ENCODE assay signal across 9 cellular contexts in the genomic region with DNA sequence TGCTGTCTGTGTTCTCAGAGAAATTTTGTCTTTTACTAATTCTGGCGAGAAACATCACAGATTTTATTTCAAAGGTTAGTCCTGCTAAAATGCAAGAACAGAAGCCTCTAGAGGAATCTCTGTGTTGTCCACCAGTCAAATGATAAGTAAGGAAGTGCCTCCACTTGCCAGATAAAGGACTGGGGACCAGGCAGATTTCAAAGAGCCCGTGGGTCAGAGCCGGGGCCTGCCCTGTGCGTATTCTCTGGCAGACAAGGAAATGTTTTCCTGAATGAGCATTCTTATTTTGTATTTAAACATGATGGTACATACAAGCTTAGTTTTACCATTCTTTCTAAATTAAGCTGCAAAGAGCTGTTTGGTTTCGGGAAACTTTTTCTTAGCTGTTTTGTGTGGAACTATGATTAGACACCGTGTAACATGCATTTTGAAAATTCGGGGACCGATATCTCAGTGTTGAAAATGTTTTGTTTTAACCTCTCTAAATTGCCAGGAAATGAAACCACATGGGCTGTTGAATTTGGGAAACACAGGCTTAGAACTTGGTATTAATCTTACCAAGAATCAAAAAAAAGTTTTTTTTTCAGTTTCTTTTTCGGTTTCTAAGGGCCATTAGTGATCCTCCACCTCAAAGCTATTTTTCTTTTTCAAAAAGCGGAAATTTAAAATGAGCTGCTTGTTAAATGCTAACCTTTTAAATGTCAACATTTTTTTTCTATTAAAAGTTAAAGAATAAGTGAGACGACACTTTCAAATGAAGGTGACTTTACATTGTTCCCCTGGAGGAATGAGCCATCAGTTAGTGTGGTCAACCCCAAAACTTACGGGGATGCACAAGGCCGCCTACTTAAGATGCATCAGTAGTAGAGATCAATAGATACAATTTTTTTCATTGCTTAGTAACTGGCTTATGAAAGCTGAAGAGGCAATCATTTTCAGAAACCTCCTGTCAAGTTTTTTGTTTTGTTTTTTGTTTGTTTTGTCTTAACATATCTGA.
A peak's percentile ranks its signal among the peaks of the same experiment; 100 is the strongest.
DNase-seq lines count a peak whose midpoint lies in the region; ATAC-seq, FAIRE-seq and TF ChIP-seq lines count a peak whose summit lies in the region.
"Had no signal": no experiment of that assay in that cellular context is flagged by ENCODE, and none has a peak within 500 bp of the region (broad histone marks: within the 10 kb centered on the region; RNA-seq: fewer than 3 reads in every experiment).

No MANE protein-coding gene starts in this region.

- peak overlapping the region; percentile 89 for H3K27ac Mint-ChIP-seq in activated CD4-positive, alpha-beta T cell treated with anti-CD3 and anti-CD28 coated beads, Interleukin-2, amount 10 ng/mL, durations not matched to agents 24 days and 14 days

- H3K9me3 Mint-ChIP-seq in activated CD4-positive, alpha-beta T cell treated with anti-CD3 and anti-CD28 coated beads, Interleukin-2, amount 10 ng/mL, durations not matched to agents 24 days and 14 days, result no peaks in the 10 kb centered on the region

- TF ChIP-seq POLR2A in adrenal gland (IDR thresholded peaks at IDR 0.05) (no peak), esophagus squamous epithelium (IDR thresholded peaks at IDR 0.05) (no peak)

- H3K27me3 ChIP-seq in small intestine (ENCODE audit: control insufficient read depth in 2 of 2, insufficient read depth in 2 of 2, low read length in 2 of 2) (no peaks in the 10 kb centered on the region), adrenal gland (peaks cover 7% of the 10 kb centered on the region), esophagus squamous epithelium (no peaks in the 10 kb centered on the region)

- H3K36me3 Mint-ChIP-seq in activated CD4-positive, alpha-beta T cell treated with anti-CD3 and anti-CD28 coated beads, Interleukin-2, amount 10 ng/mL, durations not matched to agents 24 days and 14 days (ENCODE audit: low read depth), result peaks cover 26% of the 10 kb centered on the region

- no peaks in the 10 kb centered on the region for H3K27me3 Mint-ChIP-seq in activated CD4-positive, alpha-beta T cell treated with anti-CD3 and anti-CD28 coated beads, Interleukin-2, amount 10 ng/mL, durations not matched to agents 24 days and 14 days

- H3K4me1 ChIP-seq in small intestine (ENCODE audit: control insufficient read depth in 2 of 2, insufficient read depth in 1 of 2, low read depth in 1 of 2, low read length in 1 of 2) (no peaks in the 10 kb centered on the region), adrenal gland (replicated peaks in 1 of 2) (no peaks in the 10 kb centered on the region), esophagus squamous epithelium (peaks cover 0 to 3% (median 0%) of the 10 kb centered on the region in 3 donors)

- peak; percentile 81 for FAIRE-seq in small intestine (lab: Jason Lieb, UNC)

- H3K9me3 ChIP-seq in small intestine (ENCODE audit: control insufficient read depth, low read depth), result no peaks in the 10 kb centered on the region
- no peaks in the 10 kb centered on the region for H3K9me3 ChIP-seq in adrenal gland (replicated peaks in 1 of 3)
- no peaks in the 10 kb centered on the region for H3K9me3 ChIP-seq in esophagus squamous epithelium

- H3K4me3 ChIP-seq in small intestine (ENCODE audit: low read depth in 1 of 2, low read length in 2 of 2), result no peak overlapping the region
- no peak overlapping the region for H3K4me3 ChIP-seq in adrenal gland
- no peak overlapping the region for H3K4me3 ChIP-seq in esophagus squamous epithelium

- no peaks in the 10 kb centered on the region for H3K36me3 ChIP-seq in small intestine (ENCODE audit: control insufficient read depth in 2 of 2, insufficient read depth in 2 of 2, low read length in 2 of 2)
- no peaks in the 10 kb centered on the region for H3K36me3 ChIP-seq in adrenal gland (replicated peaks in 1 of 2)
- no peaks in the 10 kb centered on the region for H3K36me3 ChIP-seq in esophagus squamous epithelium

- peak; percentile 79 for DNase-seq in activated CD4-positive, alpha-beta T cell treated with anti-CD3 and anti-CD28 coated beads, Interleukin-2, amount 10 ng/mL, durations not matched to agents 24 days and 14 days
- DNase-seq in small intestine (no peak), adrenal gland (no peak), GM19238 (ENCODE audit: insufficient read length, low spot score) (no peak), esophagus squamous epithelium (lab: John Stamatoyannopoulos, UW) (no peak), NCI-H1092 (lab: John Stamatoyannopoulos, UW) (no peak)
- DNase-seq: NCI-H1436 had no signal

- ATAC-seq in GM19025 (IDR thresholded peaks at IDR 0.05; ENCODE audit: low read depth, unreplicated experiment), result peak; percentile 65
- ATAC-seq in HG02938 (IDR thresholded peaks at IDR 0.05; ENCODE audit: unreplicated experiment), result peak; percentile 73

- TF ChIP-seq CTCF in adrenal gland (IDR thresholded peaks at IDR 0.05), result no peak
- no peak for TF ChIP-seq CTCF in esophagus squamous epithelium (IDR thresholded peaks at IDR 0.05)

- intact Hi-C loops in activated CD4-positive, alpha-beta T cell treated with anti-CD3 and anti-CD28 coated beads, Interleukin-2, amount 10 ng/mL, durations not matched to agents 24 days and 14 days (cut with micrococcal nuclease), result loop anchor here (1.0 to 2.0 kb wide), 2 partner anchors 115 to 278 kb away; a partner anchor contains a TSS
- intact Hi-C loops in adrenal gland (cut with DNase I) (loop anchor here in 1 of 2 donors (10.0 kb wide), 1 partner anchor 104 kb away; no protein-coding TSS in a partner anchor), esophagus squamous epithelium (cut with DNase I) (no loop called here)

- H3K27ac ChIP-seq in small intestine (ENCODE audit: low read depth in 1 of 2, low read length in 1 of 2), result peak overlapping the region; percentile 1 to 66
- H3K27ac ChIP-seq in adrenal gland, result no peak overlapping the region
- H3K27ac ChIP-seq in esophagus squamous epithelium, result peak overlapping the region in 1 of 4 donors; percentile 17

- H3K4me3 Mint-ChIP-seq in activated CD4-positive, alpha-beta T cell treated with anti-CD3 and anti-CD28 coated beads, Interleukin-2, amount 10 ng/mL, durations not matched to agents 24 days and 14 days, result peak overlapping the region; percentile 76

- 50 to 73% (median 54%) methylated on average over 13 of the region's 13 CpGs for WGBS in small intestine, 3 donors
- 63 to 65% (median 64%) methylated on average over 13 of the region's 13 CpGs for WGBS in adrenal gland, 4 donors
- WGBS in esophagus squamous epithelium, 2 donors, result 55 to 71% methylated on average over 12 to 13 of the region's 13 CpGs

- H3K4me1 Mint-ChIP-seq in activated CD4-positive, alpha-beta T cell treated with anti-CD3 and anti-CD28 coated beads, Interleukin-2, amount 10 ng/mL, durations not matched to agents 24 days and 14 days, result peaks cover 52% of the 10 kb centered on the region

Comparison
In these comparisons a context has a peak if more than half of its experiments do, and no peak if none do; other contexts are left out.
1. H3K27ac ChIP-seq: peak in small intestine (2 of 2); none in adrenal gland (0 of 5).